In genomic region chr1:119359730-119360129, GRCh38 we compare ENCODE assay signal across 31 cellular contexts. TPM values are rescaled to one million over a fixed set of nuclear protein-coding genes. Genes with fewer than 3 reads are reported as not detected.
"Had no signal": no experiment of that assay in that cellular context is flagged by ENCODE, and none has a peak within 500 bp of the region (broad histone marks: within the 10 kb centered on the region; RNA-seq: fewer than 3 reads in every experiment).

No MANE protein-coding gene starts in this region.

- H3K4me1 ChIP-seq: left lung, lower lobe of right lung, pancreas, prostate gland, sigmoid colon, spleen, tibial nerve, uterus had no signal

- H3K36me3 Mint-ChIP-seq: immature natural killer cell; naive thymus-derived CD8-positive, alpha-beta T cell; stimulated activated effector memory CD8-positive, alpha-beta T cell treated with anti-CD3 and anti-CD28 coated beads, Interleukin-12 subunit alpha, Interleukin-12 subunit beta, amount 100 ng/mL, for 72 hours; type B pancreatic cell had no signal

- H3K36me3 ChIP-seq: left lung, lower lobe of right lung, pancreas, prostate gland, sigmoid colon, spleen, tibial nerve, uterus had no signal

- H3K4me3 ChIP-seq: left lung, lower lobe of right lung, pancreas, prostate gland, sigmoid colon, spleen, tibial nerve, uterus had no signal

- H3K4me1 Mint-ChIP-seq: immature natural killer cell; naive thymus-derived CD8-positive, alpha-beta T cell; stimulated activated effector memory CD8-positive, alpha-beta T cell treated with anti-CD3 and anti-CD28 coated beads, Interleukin-12 subunit alpha, Interleukin-12 subunit beta, amount 100 ng/mL, for 72 hours had no signal

- ATAC-seq: left colon; left lung; lower lobe of right lung; naive thymus-derived CD8-positive, alpha-beta T cell; pancreas; right cardiac atrium; stimulated activated effector memory CD8-positive, alpha-beta T cell treated with anti-CD3 and anti-CD28 coated beads, Interleukin-12 subunit alpha, Interleukin-12 subunit beta, amount 100 ng/mL, for 72 hours had no signal

- DNase-seq: hypothalamus; immature natural killer cell; kidney; left colon; left lung; lower lobe of right lung; mammary epithelial cell; mesenchymal stem cell; naive thymus-derived CD8-positive, alpha-beta T cell; nucleus accumbens; pancreas; posterior cingulate gyrus; retina; right cardiac atrium; sigmoid colon; small intestine; spleen; stimulated activated CD4-positive, alpha-beta T cell treated with anti-CD3 and anti-CD28 coated beads, Interleukin-4, amount 100 ng/mL, for 24 hours; stimulated activated naive CD4-positive, alpha-beta T cell; uterus had no signal

- H3K4me3 Mint-ChIP-seq: immature natural killer cell; naive thymus-derived CD8-positive, alpha-beta T cell; nephron; neural crest cell; stimulated activated effector memory CD8-positive, alpha-beta T cell treated with anti-CD3 and anti-CD28 coated beads, Interleukin-12 subunit alpha, Interleukin-12 subunit beta, amount 100 ng/mL, for 72 hours; stimulated activated naive CD8-positive, alpha-beta T cell treated with anti-CD3 and anti-CD28 coated beads, Interleukin-15, Interleukin-2, amounts not matched to agents 100 ng/mL and 50 ng/mL, for 24 hours; type B pancreatic cell had no signal

- H3K27ac ChIP-seq: left lung, lower lobe of right lung, pancreas, prostate gland, sigmoid colon, spleen, tibial nerve, uterus had no signal

- H3K27ac Mint-ChIP-seq: immature natural killer cell; naive thymus-derived CD8-positive, alpha-beta T cell; nephron; stimulated activated effector memory CD8-positive, alpha-beta T cell treated with anti-CD3 and anti-CD28 coated beads, Interleukin-12 subunit alpha, Interleukin-12 subunit beta, amount 100 ng/mL, for 72 hours; stimulated activated naive CD8-positive, alpha-beta T cell treated with anti-CD3 and anti-CD28 coated beads, Interleukin-15, Interleukin-2, amounts not matched to agents 100 ng/mL and 50 ng/mL, for 24 hours; type B pancreatic cell had no signal

- H3K27me3 Mint-ChIP-seq: type B pancreatic cell had no signal

- H3K9me3 ChIP-seq: left lung, lower lobe of right lung, pancreas, prostate gland, sigmoid colon, spleen, tibial nerve, uterus had no signal

- H3K9me3 Mint-ChIP-seq: nephron; stimulated activated effector memory CD8-positive, alpha-beta T cell treated with anti-CD3 and anti-CD28 coated beads, Interleukin-12 subunit alpha, Interleukin-12 subunit beta, amount 100 ng/mL, for 72 hours had no signal

- H3K27me3 ChIP-seq: left lung, pancreas, sigmoid colon, spleen, tibial nerve, uterus had no signal

RNA-seq across cellular contexts. Expression of gene HAO2, which starts 8.9 kb away (rescaled TPM):
- total RNA-seq: left colon; left lung; lower lobe of right lung; mammary epithelial cell; naive thymus-derived CD8-positive, alpha-beta T cell; neural crest cell; osteoblast; pancreas; prostate gland; right cardiac atrium; sigmoid colon; temporal lobe; tibial nerve had no signal

RNA-seq across cellular contexts. Expression of gene HSD3B2, which starts 55.2 kb away (rescaled TPM):
- total RNA-seq: kidney; left lung; lower lobe of right lung; mammary epithelial cell; naive thymus-derived CD8-positive, alpha-beta T cell; neural crest cell; osteoblast; sigmoid colon; spleen; subcutaneous adipose tissue; temporal lobe; ureter had no signal
